Comparison of ENCODE assay signal across 1 cellular context in the genomic region with DNA sequence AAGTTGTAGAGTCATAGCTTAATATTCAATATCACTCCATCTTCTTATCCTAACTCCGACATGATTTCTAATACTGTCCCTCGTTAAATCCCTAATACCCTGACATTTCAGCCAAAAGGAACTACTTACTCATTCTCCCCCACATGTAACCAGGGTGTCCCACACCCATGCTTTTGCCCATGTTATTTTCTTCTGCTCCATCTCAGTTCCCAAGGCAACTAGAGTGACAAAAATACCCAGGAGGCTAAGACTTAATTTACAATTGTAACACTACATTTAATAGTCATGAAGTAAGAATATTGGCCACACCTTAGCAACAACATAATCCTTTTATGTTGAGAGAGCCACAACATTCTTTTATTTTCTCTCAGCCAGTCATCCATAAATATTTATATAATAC.
TF ChIP-seq lines count a peak whose summit lies in the region.

No MANE protein-coding gene starts in this region.

TF ChIP-seq in HepG2, 621 proteins besides CTCF, POLR2A, EP300 and RAD21 (continued from another document):
- TF ChIP-seq, protein P1, sequence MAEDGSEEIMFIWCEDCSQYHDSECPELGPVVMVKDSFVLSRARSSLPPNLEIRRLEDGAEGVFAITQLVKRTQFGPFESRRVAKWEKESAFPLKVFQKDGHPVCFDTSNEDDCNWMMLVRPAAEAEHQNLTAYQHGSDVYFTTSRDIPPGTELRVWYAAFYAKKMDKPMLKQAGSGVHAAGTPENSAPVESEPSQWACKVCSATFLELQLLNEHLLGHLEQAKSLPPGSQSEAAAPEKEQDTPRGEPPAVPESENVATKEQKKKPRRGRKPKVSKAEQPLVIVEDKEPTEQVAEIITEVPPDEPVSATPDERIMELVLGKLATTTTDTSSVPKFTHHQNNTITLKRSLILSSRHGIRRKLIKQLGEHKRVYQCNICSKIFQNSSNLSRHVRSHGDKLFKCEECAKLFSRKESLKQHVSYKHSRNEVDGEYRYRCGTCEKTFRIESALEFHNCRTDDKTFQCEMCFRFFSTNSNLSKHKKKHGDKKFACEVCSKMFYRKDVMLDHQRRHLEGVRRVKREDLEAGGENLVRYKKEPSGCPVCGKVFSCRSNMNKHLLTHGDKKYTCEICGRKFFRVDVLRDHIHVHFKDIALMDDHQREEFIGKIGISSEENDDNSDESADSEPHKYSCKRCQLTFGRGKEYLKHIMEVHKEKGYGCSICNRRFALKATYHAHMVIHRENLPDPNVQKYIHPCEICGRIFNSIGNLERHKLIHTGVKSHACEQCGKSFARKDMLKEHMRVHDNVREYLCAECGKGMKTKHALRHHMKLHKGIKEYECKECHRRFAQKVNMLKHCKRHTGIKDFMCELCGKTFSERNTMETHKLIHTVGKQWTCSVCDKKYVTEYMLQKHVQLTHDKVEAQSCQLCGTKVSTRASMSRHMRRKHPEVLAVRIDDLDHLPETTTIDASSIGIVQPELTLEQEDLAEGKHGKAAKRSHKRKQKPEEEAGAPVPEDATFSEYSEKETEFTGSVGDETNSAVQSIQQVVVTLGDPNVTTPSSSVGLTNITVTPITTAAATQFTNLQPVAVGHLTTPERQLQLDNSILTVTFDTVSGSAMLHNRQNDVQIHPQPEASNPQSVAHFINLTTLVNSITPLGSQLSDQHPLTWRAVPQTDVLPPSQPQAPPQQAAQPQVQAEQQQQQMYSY (CRISPR knock-in tag; IDR thresholded peaks at IDR 0.05): no peak
TF ChIP-seq in HepG2: peak in this region for 0.
